ENCODE assay signal across 8 cellular contexts in the genomic region with DNA sequence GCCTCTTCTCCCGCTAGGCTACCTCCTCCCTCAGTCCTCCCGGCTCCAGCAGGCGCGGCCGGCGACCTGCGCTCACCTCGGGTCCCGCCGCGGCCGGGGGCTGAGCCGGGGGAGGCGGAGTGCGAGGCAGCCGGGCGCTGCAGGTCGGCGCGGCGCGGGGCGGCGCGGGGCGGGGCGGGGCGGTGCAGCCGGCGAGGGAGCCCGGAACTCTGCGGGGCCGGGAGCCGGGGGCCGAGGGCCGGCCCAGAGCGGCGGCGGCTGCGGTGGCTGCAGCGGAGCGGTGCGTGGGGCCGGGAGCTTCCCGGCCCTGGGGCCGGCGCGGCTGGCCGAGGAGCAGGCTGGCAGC.
DNase-seq lines count a peak whose midpoint lies in the region; ATAC-seq and TF ChIP-seq lines count a peak whose summit lies in the region.

No MANE protein-coding gene starts in this region.

- H3K27me3 ChIP-seq in BLaER1 (no peaks in the 10 kb centered on the region), mucosa of stomach (ENCODE audit: control insufficient read depth, insufficient read depth, low read length) (no peaks in the 10 kb centered on the region), tibial artery (no peaks in the 10 kb centered on the region)

- peak overlapping the region; percentile 74 for H3K27ac ChIP-seq in BLaER1
- H3K27ac ChIP-seq in tibial artery: peak overlapping the region; percentile 88 to 96

- no peaks in the 10 kb centered on the region for H3K36me3 ChIP-seq in BLaER1
- H3K36me3 ChIP-seq in mucosa of stomach (ENCODE audit: control insufficient read depth, insufficient read depth, low read length): no peaks in the 10 kb centered on the region
- no peaks in the 10 kb centered on the region for H3K36me3 ChIP-seq in tibial artery

- peak overlapping the region; percentile 94 for H3K4me2 ChIP-seq in BLaER1

- ATAC-seq in GM19397 (IDR thresholded peaks at IDR 0.05; ENCODE audit: unreplicated experiment): peak; percentile 46
- ATAC-seq in HG03439 (IDR thresholded peaks at IDR 0.05; ENCODE audit: unreplicated experiment): peak; percentile 34

- H3K4me3 ChIP-seq in BLaER1 (peak overlapping the region; percentile 80), mucosa of stomach (ENCODE audit: low read length) (peak overlapping the region; percentile 56), tibial artery (peak overlapping the region; percentile 81 to 94)

- peaks cover 18% of the 10 kb centered on the region for H3K4me1 ChIP-seq in BLaER1
- H3K4me1 ChIP-seq in mucosa of stomach (ENCODE audit: control insufficient read depth, insufficient read depth, low read length): peaks cover 36% of the 10 kb centered on the region
- peaks cover 0 to 41% (median 23%) of the 10 kb centered on the region in 4 donors for H3K4me1 ChIP-seq in tibial artery

- intact Hi-C loops in tibial artery (cut with DNase I; ENCODE audit: low total_unique reads): loop anchor here (5.0 kb wide), 2 partner anchors 33 to 88 kb away; no protein-coding TSS in a partner anchor

- TF ChIP-seq CTCF in tibial artery (IDR thresholded peaks at IDR 0.05): no peak

- no peaks in the 10 kb centered on the region for H3K9me3 ChIP-seq in BLaER1
- H3K9me3 ChIP-seq in mucosa of stomach (ENCODE audit: control insufficient read depth, low read length): no peaks in the 10 kb centered on the region
- H3K9me3 ChIP-seq in tibial artery: no peaks in the 10 kb centered on the region

- peak overlapping the region; percentile 83 for H3K9ac ChIP-seq in BLaER1
- H3K9ac ChIP-seq in mucosa of stomach (ENCODE audit: low read length): peak overlapping the region; percentile 76

- H4K20me1 ChIP-seq in BLaER1: peaks cover 15% of the 10 kb centered on the region; the same call in 1 of the 2 replicates

- DNase-seq in activated CD4-positive, CD25-positive, alpha-beta regulatory T cell (lab: John Stamatoyannopoulos, UW): peak; percentile 30 to 64 (median 56)
- DNase-seq in effector CD4-positive, alpha-beta T cell: peak; percentile 51
- peak in 1 of 2 donors; percentile 31 for DNase-seq in tibial artery
- DNase-seq in epidermal melanocyte (ENCODE audit: insufficient read length, low spot score): no peak
